ENCODE assay signal across 27 cellular contexts in the genomic region with DNA sequence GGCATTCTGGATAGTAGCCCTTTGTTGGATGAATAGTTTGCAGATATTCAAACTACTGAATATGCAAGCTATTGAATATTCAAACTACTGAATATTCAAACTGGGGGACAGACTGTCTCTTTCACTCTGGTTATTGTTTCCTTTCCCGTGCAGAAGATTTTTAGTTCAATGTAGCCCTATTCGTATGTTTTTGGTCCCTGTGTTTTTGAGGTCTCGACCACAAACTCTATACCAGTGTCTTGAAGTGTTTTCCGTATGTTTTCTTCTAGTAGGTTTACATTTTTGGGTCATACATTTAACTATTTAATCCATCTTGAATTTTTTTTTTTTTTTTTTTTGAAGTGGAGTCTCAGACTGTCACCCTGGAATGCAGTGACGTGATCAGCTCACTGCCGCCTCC. TPM values are rescaled to one million over a fixed set of nuclear protein-coding genes. Genes with fewer than 3 reads are reported as not detected.
DNase-seq lines count a peak whose midpoint lies in the region; ATAC-seq, FAIRE-seq and TF ChIP-seq lines count a peak whose summit lies in the region.
"Had no signal": no experiment of that assay in that cellular context is flagged by ENCODE, and none has a peak within 500 bp of the region (broad histone marks: within the 10 kb centered on the region; RNA-seq: fewer than 3 reads in every experiment).

No MANE protein-coding gene starts in this region.

- no peak overlapping the region for H3K27ac ChIP-seq in CD4-positive, alpha-beta memory T cell (ENCODE audit: low read depth, low read length)
- no peak overlapping the region for H3K27ac ChIP-seq in keratinocyte (ENCODE audit: control insufficient read depth, insufficient read depth, low read length)
- H3K27ac ChIP-seq: C4-2B, GM23248, HL-60 had no signal

- H3K4me1 Mint-ChIP-seq in activated T-cell treated with anti-CD3 and anti-CD28 coated beads, Interleukin-2, amount 50 U/mL, for 72 hours (ENCODE audit: low read depth) = peaks cover 30% of the 10 kb centered on the region
- H3K4me1 Mint-ChIP-seq in CD4-positive, alpha-beta memory T cell = peaks cover 59 to 84% (median 68%) of the 10 kb centered on the region in 4 donors
- peaks cover 75 to 85% (median 84%) of the 10 kb centered on the region in 3 donors for H3K4me1 Mint-ChIP-seq in T-cell

- H3K36me3 Mint-ChIP-seq in activated T-cell treated with anti-CD3 and anti-CD28 coated beads, Interleukin-2, amount 50 U/mL, for 72 hours (ENCODE audit: insufficient read depth in 2 of 2) = peaks cover 31 to 47% of the 10 kb centered on the region in 2 donors
- H3K36me3 Mint-ChIP-seq in CD4-positive, alpha-beta memory T cell = peaks cover 60 to 62% of the 10 kb centered on the region in 2 donors
- H3K36me3 Mint-ChIP-seq in T-cell = peaks cover 63% of the 10 kb centered on the region

- CTCF ChIA-PET in CD4-positive, alpha-beta memory T cell (lab: Charles Lee; ENCODE audit: partially characterized antibody) = no interaction called here
- CTCF ChIA-PET in T-cell (lab: Charles Lee) = no interaction called here

- peaks cover 72% of the 10 kb centered on the region for H3K4me1 ChIP-seq in CD4-positive, alpha-beta memory T cell (ENCODE audit: insufficient read depth, low read length)
- H3K4me1 ChIP-seq in keratinocyte (ENCODE audit: control insufficient read depth, extremely low read depth, insufficient read depth, low read length) = no peaks in the 10 kb centered on the region
- H3K4me1 ChIP-seq: Caco-2 had no signal

- TF ChIP-seq CTCF in keratinocyte (optimal IDR thresholded peaks at IDR 0.05 in 1 of 3, IDR thresholded peaks at IDR 0.05 in 1 of 3, conservative IDR thresholded peaks at IDR 0.05 in 1 of 3; ENCODE audit: extremely low read depth in 1 of 3, insufficient read depth in 2 of 3, low read length in 3 of 3) = no peak

- peak; percentile 20 for FAIRE-seq in keratinocyte (lab: Jason Lieb, UNC)
- FAIRE-seq: A204.1, HepG2, K562 had no signal

- dilution Hi-C loops in keratinocyte (cut with MboI; ENCODE audit: extremely low pct_ligation_motif_present, low sequenced_read_pairs) = no loop called here

- intact Hi-C loops in CD4-positive, alpha-beta memory T cell (cut with micrococcal nuclease) = no loop called here

- no peaks in the 10 kb centered on the region for H4K20me1 ChIP-seq in keratinocyte (ENCODE audit: control insufficient read depth, extremely low read depth, insufficient read depth, low read length)

- H3K4me3 ChIP-seq in CD4-positive, alpha-beta memory T cell (ENCODE audit: low read length in 2 of 2) = no peak overlapping the region
- no peak overlapping the region for H3K4me3 ChIP-seq in keratinocyte (ENCODE audit: control insufficient read depth in 2 of 3, extremely low read depth in 1 of 3, insufficient read depth in 2 of 3, low read depth in 1 of 3, low read length in 3 of 3)
- H3K4me3 ChIP-seq: GM23248, K562 had no signal

- peaks cover 3 to 10% of the 10 kb centered on the region in 2 donors for H3K9me3 Mint-ChIP-seq in activated T-cell treated with anti-CD3 and anti-CD28 coated beads, Interleukin-2, amount 50 U/mL, for 72 hours
- peaks cover 0 to 11% (median 4%) of the 10 kb centered on the region in 8 donors for H3K9me3 Mint-ChIP-seq in CD4-positive, alpha-beta memory T cell
- peaks cover 0 to 8% (median 4%) of the 10 kb centered on the region in 3 donors for H3K9me3 Mint-ChIP-seq in T-cell

- no peaks in the 10 kb centered on the region for H3K36me3 ChIP-seq in CD4-positive, alpha-beta memory T cell (ENCODE audit: insufficient read depth, low read length)
- H3K36me3 ChIP-seq in keratinocyte (ENCODE audit: control insufficient read depth in 2 of 2, extremely low read depth in 1 of 2, insufficient read depth in 2 of 2, low read length in 2 of 2) = no peaks in the 10 kb centered on the region

- H3K9me3 ChIP-seq in CD4-positive, alpha-beta memory T cell (ENCODE audit: control insufficient read depth in 1 of 2, low read length in 2 of 2) = no peaks in the 10 kb centered on the region
- no peaks in the 10 kb centered on the region for H3K9me3 ChIP-seq in keratinocyte (ENCODE audit: control insufficient read depth, low read depth, low read length)
- H3K9me3 ChIP-seq: Caco-2 had no signal

- H3K27ac Mint-ChIP-seq in activated T-cell treated with anti-CD3 and anti-CD28 coated beads, Interleukin-2, amount 50 U/mL, for 72 hours = peak overlapping the region; percentile 11
- peak overlapping the region; percentile 24 to 97 (median 70) for H3K27ac Mint-ChIP-seq in CD4-positive, alpha-beta memory T cell
- H3K27ac Mint-ChIP-seq in T-cell = peak overlapping the region; percentile 74 to 90

- H3K9me1 ChIP-seq in keratinocyte (ENCODE audit: control insufficient read depth, extremely low read depth, insufficient read depth, low read length) = no peaks in the 10 kb centered on the region

- no peaks in the 10 kb centered on the region for H3K27me3 ChIP-seq in CD4-positive, alpha-beta memory T cell (ENCODE audit: insufficient read depth, low read length)
- H3K27me3 ChIP-seq in keratinocyte (ENCODE audit: control insufficient read depth, extremely low read depth, insufficient read depth, low read length) = no peaks in the 10 kb centered on the region

- no peak for DNase-seq in activated T-cell treated with anti-CD3 and anti-CD28 coated beads, Interleukin-2, amount 50 U/mL, for 72 hours
- no peak for DNase-seq in activated T-cell treated with anti-CD3 and anti-CD28 coated beads, Interleukin-2, amount 50 U/mL, for 1 hour
- peak in 3 of 5 donors; percentile 14 to 27 (median 24) for DNase-seq in CD4-positive, alpha-beta memory T cell
- DNase-seq in T-cell (no peak), keratinocyte (ENCODE audit: low read depth, low spot score) (no peak), activated gamma-delta T cell treated with Interleukin-2 at 50 U/mL for 16 hours (no peak), NCI-H82 (lab: John Stamatoyannopoulos, UW) (no peak)
- DNase-seq in NK-92 treated with Interleukin-12 subunit alpha and Interleukin-12 subunit beta, amount 100 ng/mL, for 24 hours (lab: John Stamatoyannopoulos, UW) = no peak
- DNase-seq: Caco-2, DMS 273 treated with DMSO at 0.1 percent for 48 hours, DMS79 treated with DMSO at 0.1 percent for 48 hours, GM23248, HCEC 1CT, MM.1S, NCI-H1048, NCI-H1417 treated with DMSO at 0.1 percent for 48 hours, NCI-H187 treated with DMSO at 0.1 percent for 48 hours, NCI-H2107, NCI-H446 treated with DMSO at 0.1 percent for 48 hours, NCI-H748 treated with DMSO at 0.1 percent for 48 hours, SIG-M5 had no signal

- peaks cover 2% of the 10 kb centered on the region for H3K79me2 ChIP-seq in keratinocyte (ENCODE audit: control insufficient read depth, insufficient read depth, low read length)

- ATAC-seq in activated T-cell treated with anti-CD3 and anti-CD28 coated beads, Interleukin-2, amount 50 U/mL, for 72 hours (replicated peaks in 1 of 2) = no peak
- ATAC-seq in T-cell (replicated peaks in 1 of 4) = no peak
- ATAC-seq: HepG2, K562, Panc1 had no signal

- no peak overlapping the region for H3K4me2 ChIP-seq in keratinocyte (ENCODE audit: control insufficient read depth, extremely low read depth, insufficient read depth, low read depth, low read length)

- no peak overlapping the region for H3K9ac ChIP-seq in keratinocyte (ENCODE audit: control insufficient read depth, extremely low read depth, insufficient read depth, low read length)
- H3K9ac ChIP-seq: GM23248 had no signal

- POLR2A ChIA-PET in CD4-positive, alpha-beta memory T cell (lab: Charles Lee; ENCODE audit: partially characterized antibody) = interaction anchor here (1.5 to 2.3 kb wide), 3 partner anchors 12 to 40 kb away, joined by 4 to 9 read pairs (median 5); a partner anchor contains a TSS
- POLR2A ChIA-PET in T-cell (lab: Charles Lee) = no interaction called here

- no peak overlapping the region for H2AFZ ChIP-seq in keratinocyte (ENCODE audit: control insufficient read depth, low read length)
- H2AFZ ChIP-seq: GM23248 had no signal

- H3K4me3 Mint-ChIP-seq in activated T-cell treated with anti-CD3 and anti-CD28 coated beads, Interleukin-2, amount 50 U/mL, for 72 hours = no peak overlapping the region
- H3K4me3 Mint-ChIP-seq in CD4-positive, alpha-beta memory T cell = peak overlapping the region in 6 of 8 donors; percentile 5 to 76 (median 33)
- H3K4me3 Mint-ChIP-seq in T-cell = peak overlapping the region; percentile 31 to 54 (median 43)

- no peaks in the 10 kb centered on the region for H3K27me3 Mint-ChIP-seq in activated T-cell treated with anti-CD3 and anti-CD28 coated beads, Interleukin-2, amount 50 U/mL, for 72 hours (ENCODE audit: low read depth)
- no peaks in the 10 kb centered on the region for H3K27me3 Mint-ChIP-seq in CD4-positive, alpha-beta memory T cell
- no peaks in the 10 kb centered on the region for H3K27me3 Mint-ChIP-seq in T-cell

RNA-seq across cellular contexts. Expression of a gene that starts 39.5 kb away (rescaled TPM):
- 10 to 100 TPM; 29.0 to 34.7 TPM for total RNA-seq in activated T-cell treated with anti-CD3 and anti-CD28 coated beads, Interleukin-2, amount 50 U/mL, for 72 hours
- total RNA-seq in CD4-positive, alpha-beta memory T cell = 100 to 1,000 TPM in 1 of 2 experiments, 10 to 100 TPM in 1; 93.4 to 104 TPM
- 10 to 100 TPM; 11.8 to 22.5 TPM for polyA plus RNA-seq in CD4-positive, alpha-beta memory T cell
- total RNA-seq in T-cell = 10 to 100 TPM; 57.8 to 75.2 (median 72.6) TPM
- polyA plus RNA-seq in keratinocyte = 5.1 to 11.3 TPM (median 8.0 TPM) in 3 replicates
- polyA plus RNA-seq in keratinocyte (2011; ENCODE audit: low read depth) = 23.5 TPM
- 2.7 and 5.3 TPM in 2 replicates for polyA plus RNA-seq in keratinocyte (2011; cell fraction: cytosol; rRNA removed)
- 21.9 and 27.5 TPM in 2 replicates for polyA plus RNA-seq in keratinocyte (2011; cell fraction: nucleus; rRNA removed)
- polyA plus RNA-seq in keratinocyte (2012; ENCODE audit: low replicate concordance) = 5.3 and 7.2 TPM in 2 replicates
- 6.5 to 22.7 TPM (median 11.3 TPM) in 3 replicates for polyA minus RNA-seq in keratinocyte
- 15.3 TPM for polyA minus RNA-seq in keratinocyte (2011; cell fraction: cytosol; rRNA and poly(A)+ RNA removed)
- 15.1 and 36.1 TPM in 2 replicates for polyA minus RNA-seq in keratinocyte (2011; cell fraction: nucleus; rRNA and poly(A)+ RNA removed)

Comparison
In these comparisons a context has a peak if more than half of its experiments do, and no peak if none do; other contexts are left out.
1. DNase-seq: peak in CD4-positive, alpha-beta memory T cell (3 of 5); none in activated T-cell treated with anti-CD3 and anti-CD28 coated beads, Interleukin-2, amount 50 U/mL, for 72 hours (0 of 2), activated T-cell treated with anti-CD3 and anti-CD28 coated beads, Interleukin-2, amount 50 U/mL, for 1 hour (single experiment), T-cell (0 of 34), keratinocyte (single experiment), activated gamma-delta T cell treated with Interleukin-2 at 50 U/mL for 16 hours (single experiment), NK-92 treated with Interleukin-12 subunit alpha and Interleukin-12 subunit beta, amount 100 ng/mL, for 24 hours (single experiment) and NCI-H82 (single experiment).
2. H3K27ac Mint-ChIP-seq: peak in every context shown above with its lines; median percentile 82 in T-cell; 70 in CD4-positive, alpha-beta memory T cell; 11 in activated T-cell treated with anti-CD3 and anti-CD28 coated beads, Interleukin-2, amount 50 U/mL, for 72 hours.
3. H3K4me3 Mint-ChIP-seq: peak in CD4-positive, alpha-beta memory T cell (6 of 8) and T-cell (3 of 3); none in activated T-cell treated with anti-CD3 and anti-CD28 coated beads, Interleukin-2, amount 50 U/mL, for 72 hours (0 of 2).